Comparison of ENCODE assay signal across 1 cellular context in genomic region chr19:36849701-36850645, GRCh38.
TF ChIP-seq lines count a peak whose summit lies in the region.

No MANE protein-coding gene starts in this region.

TF ChIP-seq in IMR-90, 13 proteins besides CTCF, POLR2A, EP300 and RAD21:
- TF ChIP-seq MXI1 (IDR thresholded peaks at IDR 0.05; ENCODE audit: borderline replicate concordance, low read depth, low read length) (peak; percentile 39; the same call in 1 of the 2 replicates), MAZ (IDR thresholded peaks at IDR 0.05; ENCODE audit: borderline replicate concordance, low read depth, low read length) (peak; percentile 51; the same call in 1 of the 2 replicates), MAFK (IDR thresholded peaks at IDR 0.05; ENCODE audit: low read depth, low read length) (no peak)
